In the genomic region with DNA sequence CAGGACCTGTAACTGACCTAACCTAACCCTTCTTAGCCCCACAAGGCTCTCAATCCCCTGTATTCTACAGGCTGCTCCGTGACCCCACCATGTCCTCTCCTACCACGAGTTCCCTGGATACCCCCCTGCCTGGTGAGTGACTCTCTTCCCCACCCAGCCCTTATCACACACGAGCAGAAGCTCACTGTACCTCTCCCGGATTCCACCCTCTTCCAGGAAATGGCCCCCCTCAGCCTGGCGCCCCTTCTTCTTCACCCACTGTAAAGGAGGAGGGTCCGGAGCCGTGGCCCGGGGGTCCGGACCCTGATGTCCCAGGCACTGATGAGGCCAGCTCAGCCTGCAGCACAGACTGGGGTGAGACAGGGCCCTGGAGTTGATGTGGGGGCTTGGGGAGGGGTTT, we compare ENCODE assay signal across 14 cellular contexts. TPM values are rescaled to one million over a fixed set of nuclear protein-coding genes. Genes with fewer than 3 reads are reported as not detected.
DNase-seq lines count a peak whose midpoint lies in the region; ATAC-seq and TF ChIP-seq lines count a peak whose summit lies in the region.
"Had no signal": no experiment of that assay in that cellular context is flagged by ENCODE, and none has a peak within 500 bp of the region (broad histone marks: within the 10 kb centered on the region; RNA-seq: fewer than 3 reads in every experiment).

No MANE protein-coding gene starts in this region.

- no peaks in the 10 kb centered on the region for H4K20me1 ChIP-seq in mammary epithelial cell (ENCODE audit: insufficient read depth, low read length)

- H3K36me3 Mint-ChIP-seq in MCF 10A (ENCODE audit: insufficient read depth, unreplicated experiment) (peaks cover 50% of the 10 kb centered on the region), immature natural killer cell (peaks cover 8 to 22% (median 18%) of the 10 kb centered on the region in 3 donors), type B pancreatic cell (peaks cover 5% of the 10 kb centered on the region)
- peaks cover 27% of the 10 kb centered on the region for H3K36me3 Mint-ChIP-seq in activated CD8-positive, alpha-beta T cell treated with anti-CD3 and anti-CD28 coated beads for 36 hours (ENCODE audit: low read depth)

- H3K27ac ChIP-seq in mammary epithelial cell (ENCODE audit: insufficient read depth, low read depth, low read length): no peak overlapping the region
- H3K27ac ChIP-seq: HL-60, right lobe of liver, SJCRH30 had no signal

- no peak overlapping the region for H3K4me2 ChIP-seq in mammary epithelial cell (ENCODE audit: insufficient read depth, low read depth, low read length)

- no peak for ATAC-seq in activated CD8-positive, alpha-beta T cell treated with anti-CD3 and anti-CD28 coated beads for 36 hours
- no peak for ATAC-seq in GM18861 (IDR thresholded peaks at IDR 0.05; ENCODE audit: unreplicated experiment)

- H3K9me3 Mint-ChIP-seq in MCF 10A (ENCODE audit: unreplicated experiment): no peaks in the 10 kb centered on the region
- H3K9me3 Mint-ChIP-seq in activated CD8-positive, alpha-beta T cell treated with anti-CD3 and anti-CD28 coated beads for 36 hours: no peaks in the 10 kb centered on the region
- H3K9me3 Mint-ChIP-seq in immature natural killer cell: peaks cover 0 to 1% (median 0%) of the 10 kb centered on the region in 6 donors
- H3K9me3 Mint-ChIP-seq in type B pancreatic cell: no peaks in the 10 kb centered on the region

- H3K79me2 ChIP-seq in mammary epithelial cell (ENCODE audit: insufficient read depth, low read length): peaks cover 11% of the 10 kb centered on the region

- H3K27me3 ChIP-seq in mammary epithelial cell (ENCODE audit: insufficient read depth, low read length): no peaks in the 10 kb centered on the region
- H3K27me3 ChIP-seq: BE2C, right lobe of liver, SJCRH30 had no signal

- H3K27ac Mint-ChIP-seq in MCF 10A (ENCODE audit: low read depth, unreplicated experiment): no peak overlapping the region
- peak overlapping the region; percentile 84 for H3K27ac Mint-ChIP-seq in activated CD8-positive, alpha-beta T cell treated with anti-CD3 and anti-CD28 coated beads for 36 hours
- H3K27ac Mint-ChIP-seq in immature natural killer cell: peak overlapping the region; percentile 72 to 100 (median 99)
- peak overlapping the region; percentile 10 for H3K27ac Mint-ChIP-seq in type B pancreatic cell

- no peaks in the 10 kb centered on the region for H3K4me1 ChIP-seq in mammary epithelial cell (ENCODE audit: insufficient read depth, low read length)
- H3K4me1 ChIP-seq: BE2C, right lobe of liver, SJCRH30 had no signal

- no TSS peak for BruUV-seq in MCF 10A (replicated peaks; lab: Mats Ljungman, UMichigan)
- no TSS peak for BruUV-seq in mammary epithelial cell (replicated peaks; lab: Mats Ljungman, UMichigan)

- 77% methylated on average over 9 of the region's 9 CpGs for WGBS in mammary epithelial cell (ENCODE audit: low coverage, missing lambda C conversion rate)

- H3K27me3 Mint-ChIP-seq in MCF 10A (ENCODE audit: insufficient read depth, unreplicated experiment): no peaks in the 10 kb centered on the region
- H3K27me3 Mint-ChIP-seq in activated CD8-positive, alpha-beta T cell treated with anti-CD3 and anti-CD28 coated beads for 36 hours: no peaks in the 10 kb centered on the region
- peaks cover 8 to 13% (median 11%) of the 10 kb centered on the region in 3 donors for H3K27me3 Mint-ChIP-seq in immature natural killer cell (ENCODE audit: low read depth in 3 of 3)
- H3K27me3 Mint-ChIP-seq in type B pancreatic cell: no peaks in the 10 kb centered on the region

- no peak overlapping the region for H2AFZ ChIP-seq in mammary epithelial cell (ENCODE audit: low read depth, low read length)

- TF ChIP-seq CTCF in MCF 10A (IDR thresholded peaks at IDR 0.05; ENCODE audit: unreplicated experiment): no peak
- no peak for TF ChIP-seq CTCF in mammary epithelial cell (conservative IDR thresholded peaks at IDR 0.05 in 1 of 2, IDR thresholded peaks at IDR 0.05 in 1 of 2; ENCODE audit: extremely low read depth in 1 of 2, insufficient read depth in 1 of 2, low read depth in 1 of 2, low read length in 2 of 2)
- TF ChIP-seq CTCF in activated CD8-positive, alpha-beta T cell treated with anti-CD3 and anti-CD28 coated beads for 36 hours (IDR thresholded peaks at IDR 0.05): no peak
- no peak for TF ChIP-seq CTCF in type B pancreatic cell (conservative IDR thresholded peaks at IDR 0.05)

- POLR2A ChIA-PET in MCF 10A (lab: Yijun Ruan, JAX): no interaction called here
- POLR2A ChIA-PET in activated CD8-positive, alpha-beta T cell treated with anti-CD3 and anti-CD28 coated beads for 36 hours (lab: Charles Lee): no interaction called here

- dilution Hi-C loops in mammary epithelial cell (cut with HindIII; ENCODE audit: low sequenced_read_pairs): no loop called here

- DNase-seq in MCF 10A (ENCODE audit: unreplicated experiment) (no peak), mammary epithelial cell (no peak), immature natural killer cell (no peak), type B pancreatic cell (ENCODE audit: extremely low spot score, unreplicated experiment) (no peak), cerebellar cortex (ENCODE audit: low spot score) (no peak)
- no peak for DNase-seq in activated CD8-positive, alpha-beta T cell treated with anti-CD3 and anti-CD28 coated beads for 36 hours
- DNase-seq in stimulated activated naive CD4-positive, alpha-beta T cell treated with Interleukin-2 at 50 U/mL for 16 hours (lab: John Stamatoyannopoulos, UW): no peak
- DNase-seq: activated CD8-positive, alpha-beta memory T cell treated with anti-CD3 and anti-CD28 coated beads for 24 hours; BE2C; NCI-H524 treated with DMSO at 0.1 percent for 48 hours; SJCRH30 had no signal

- H3K4me1 Mint-ChIP-seq in MCF 10A (ENCODE audit: insufficient read depth, unreplicated experiment): peaks cover 5% of the 10 kb centered on the region
- peaks cover 25% of the 10 kb centered on the region for H3K4me1 Mint-ChIP-seq in activated CD8-positive, alpha-beta T cell treated with anti-CD3 and anti-CD28 coated beads for 36 hours (ENCODE audit: low read depth)
- H3K4me1 Mint-ChIP-seq in immature natural killer cell: peaks cover 17 to 27% of the 10 kb centered on the region in 2 donors
- H3K4me1 Mint-ChIP-seq in type B pancreatic cell (ENCODE audit: unreplicated experiment): peaks cover 5% of the 10 kb centered on the region

- H3K36me3 ChIP-seq in mammary epithelial cell (ENCODE audit: insufficient read depth, low read length): peaks cover 6% of the 10 kb centered on the region

- H3K9me3 ChIP-seq in mammary epithelial cell (replicated peaks; ENCODE audit: insufficient read depth, low read length): no peaks in the 10 kb centered on the region
- H3K9me3 ChIP-seq: BE2C, right lobe of liver, SJCRH30 had no signal

- H3K4me3 Mint-ChIP-seq in MCF 10A (ENCODE audit: unreplicated experiment) (peak overlapping the region; percentile 100), immature natural killer cell (peak overlapping the region in 4 of 5 donors; percentile 51 to 100 (median 79)), type B pancreatic cell (peak overlapping the region; percentile 77)
- H3K4me3 Mint-ChIP-seq in activated CD8-positive, alpha-beta T cell treated with anti-CD3 and anti-CD28 coated beads for 36 hours: peak overlapping the region; percentile 98

- no peak overlapping the region for H3K9ac ChIP-seq in mammary epithelial cell (ENCODE audit: insufficient read depth, low read length)

- in situ Hi-C loops in mammary epithelial cell (cut with MboI; ENCODE audit: low sequenced_read_pairs in 2 of 2): loop anchor here in 1 of 2 donors (5.0 kb wide), 1 partner anchor 100 kb away; a partner anchor contains a TSS

- no peak overlapping the region for H3K4me3 ChIP-seq in mammary epithelial cell (replicated peaks in 1 of 3; ENCODE audit: insufficient read depth in 1 of 3, low read depth in 2 of 3, low read length in 3 of 3)
- H3K4me3 ChIP-seq: right lobe of liver had no signal

- CTCF ChIA-PET in MCF 10A (lab: Yijun Ruan, JAX) (no interaction called here), mammary epithelial cell (lab: Charles Lee; ENCODE audit: low non-redundant PET) (interaction anchor here (0.6 kb wide), 1 partner anchor 1037 kb away, joined by 3 read pairs; no protein-coding TSS in a partner anchor)
- CTCF ChIA-PET in activated CD8-positive, alpha-beta T cell treated with anti-CD3 and anti-CD28 coated beads for 36 hours (lab: Charles Lee): no interaction called here

- intact Hi-C loops in MCF 10A (cut with micrococcal nuclease) (loop anchor here (2.0 kb wide), 1 partner anchor 77 kb away; no protein-coding TSS in a partner anchor), mammary epithelial cell (cut with micrococcal nuclease) (no loop called here)
- intact Hi-C loops in activated CD8-positive, alpha-beta T cell treated with anti-CD3 and anti-CD28 coated beads for 36 hours (cut with micrococcal nuclease): no loop called here

RNA-seq across cellular contexts. Expression of a gene that starts 1.3 kb away (rescaled TPM):
- total RNA-seq in MCF 10A (2022) (62.0 and 65.7 TPM in 2 replicates), mammary epithelial cell (10 to 100 TPM; 53.8 to 65.5 TPM), type B pancreatic cell (ENCODE audit: low replicate concordance) (30.3 and 41.0 TPM in 2 replicates)
- polyA plus RNA-seq in mammary epithelial cell (33.4 TPM), immature natural killer cell (10 to 100 TPM; 65.0 to 84.9 (median 68.8) TPM)
- polyA minus RNA-seq in mammary epithelial cell: 11.7 TPM
- total RNA-seq in activated CD8-positive, alpha-beta T cell treated with anti-CD3 and anti-CD28 coated beads for 36 hours: 10 to 100 TPM; 50.9 to 52.3 TPM

RNA-seq across cellular contexts. Expression of a gene that starts 6.6 kb away (rescaled TPM):
- total RNA-seq in MCF 10A (2022) (18.9 and 31.9 TPM in 2 replicates), mammary epithelial cell (10 to 100 TPM; 16.3 to 49.8 TPM), type B pancreatic cell (ENCODE audit: low replicate concordance) (43.6 and 91.8 TPM in 2 replicates)
- polyA plus RNA-seq in mammary epithelial cell (31.7 TPM), immature natural killer cell (10 to 100 TPM; 14.5 to 24.8 (median 22.8) TPM)
- polyA minus RNA-seq in mammary epithelial cell: 20.7 TPM
- 100 to 1,000 TPM; 214 to 215 TPM for total RNA-seq in activated CD8-positive, alpha-beta T cell treated with anti-CD3 and anti-CD28 coated beads for 36 hours

RNA-seq across cellular contexts. Expression of a gene that starts 12.1 kb away (rescaled TPM):
- 0.49 and 0.51 TPM in 2 replicates for total RNA-seq in MCF 10A (2022)
- total RNA-seq in mammary epithelial cell: 1 to 10 TPM in 1 of 2 donors, under 1 TPM in 1; 0.75 to 1.3 TPM
- 0.24 TPM for polyA plus RNA-seq in mammary epithelial cell
- not detected for polyA minus RNA-seq in mammary epithelial cell
- 10 to 100 TPM; 18.3 to 20.0 TPM for total RNA-seq in activated CD8-positive, alpha-beta T cell treated with anti-CD3 and anti-CD28 coated beads for 36 hours
- polyA plus RNA-seq in immature natural killer cell: 1 to 10 TPM in 1 of 3 donors, under 1 TPM in 1, not detected in 1; 0.50 to 2.2 TPM
- 2.3 and 6.0 TPM in 2 replicates for total RNA-seq in type B pancreatic cell (ENCODE audit: low replicate concordance)

RNA-seq across cellular contexts. Expression of a gene that starts 41.2 kb away (rescaled TPM):
- total RNA-seq in MCF 10A (2022) (not detected in 2 replicates), mammary epithelial cell (not detected), type B pancreatic cell (ENCODE audit: low replicate concordance) (2.6 and 3.0 TPM in 2 replicates)
- polyA plus RNA-seq in mammary epithelial cell (0.06 TPM), immature natural killer cell (1 to 10 TPM in 2 of 3 donors, under 1 TPM in 1; 0.38 to 1.6 (median 1.5) TPM)
- polyA minus RNA-seq in mammary epithelial cell: not detected
- 1 to 10 TPM in 1 of 2 experiments, under 1 TPM in 1; 0.68 to 1.5 TPM for total RNA-seq in activated CD8-positive, alpha-beta T cell treated with anti-CD3 and anti-CD28 coated beads for 36 hours

RNA-seq across cellular contexts. Expression of a gene that starts 48.3 kb away (rescaled TPM):
- total RNA-seq in MCF 10A (2022) (not detected in 2 replicates), mammary epithelial cell (under 1 TPM; 0.09 to 0.67 TPM), type B pancreatic cell (ENCODE audit: low replicate concordance) (9.5 and 11.2 TPM in 2 replicates)
- polyA plus RNA-seq in mammary epithelial cell (not detected), immature natural killer cell (not detected)
- not detected for polyA minus RNA-seq in mammary epithelial cell
- under 1 TPM; 0.77 to 0.81 TPM for total RNA-seq in activated CD8-positive, alpha-beta T cell treated with anti-CD3 and anti-CD28 coated beads for 36 hours
